24 cellular contexts compared by ENCODE assay signal in the genomic region with DNA sequence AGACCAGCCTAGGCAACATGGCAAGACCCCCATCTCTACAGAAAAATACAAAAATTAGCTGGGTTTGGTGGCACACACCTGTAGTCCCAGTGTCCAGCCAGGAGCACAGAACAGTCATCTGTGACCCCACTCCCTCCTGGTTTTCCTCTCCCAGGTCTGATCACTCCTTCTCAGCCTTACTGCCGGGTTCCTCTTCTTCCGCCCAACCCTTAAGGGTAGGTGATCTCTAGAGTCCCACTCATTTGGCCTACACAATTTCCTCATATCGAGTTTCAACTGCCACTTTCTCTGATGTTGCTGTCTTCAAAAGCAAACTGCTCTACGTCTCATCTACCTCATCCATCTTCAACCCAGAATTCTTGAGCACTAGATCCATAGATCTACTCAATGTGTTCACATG. TPM values are rescaled to one million over a fixed set of nuclear protein-coding genes. Genes with fewer than 3 reads are reported as not detected.
DNase-seq lines count a peak whose midpoint lies in the region; ATAC-seq and TF ChIP-seq lines count a peak whose summit lies in the region.
"Had no signal": no experiment of that assay in that cellular context is flagged by ENCODE, and none has a peak within 500 bp of the region (broad histone marks: within the 10 kb centered on the region; RNA-seq: fewer than 3 reads in every experiment).

No MANE protein-coding gene starts in this region.

- H3K27me3 ChIP-seq in dorsolateral prefrontal cortex, result no peaks in the 10 kb centered on the region
- H3K27me3 ChIP-seq: Peyer's patch had no signal

- no peak for ATAC-seq in GM19328 (IDR thresholded peaks at IDR 0.05; ENCODE audit: unreplicated experiment)
- ATAC-seq: activated naive CD8-positive, alpha-beta T cell treated with anti-CD3 and anti-CD28 coated beads, Interleukin-2, amount 50 U/mL, for 24 hours; GM12878; stimulated activated naive CD8-positive, alpha-beta T cell treated with anti-CD3 and anti-CD28 coated beads, Interleukin-15, Interleukin-2, amounts not matched to agents 100 U/mL and 50 U/mL, for 24 hours had no signal

- H3K4me3 ChIP-seq in dorsolateral prefrontal cortex, result no peak overlapping the region
- H3K4me3 ChIP-seq: GM12878, Peyer's patch had no signal

- peak overlapping the region in 46 of 59 donors; percentile 40 to 95 (median 88) for H3K27ac ChIP-seq in dorsolateral prefrontal cortex
- H3K27ac ChIP-seq: KMS-11 had no signal

- intact Hi-C loops in dorsolateral prefrontal cortex (cut with DNase I), result no loop called here

- TF ChIP-seq CTCF in dorsolateral prefrontal cortex (IDR thresholded peaks at IDR 0.05 in 54 of 56, conservative IDR thresholded peaks at IDR 0.05 in 2 of 56; ENCODE audit: low read depth in 1 of 56, partially characterized antibody in 56 of 56), result no peak
- no peak for TF ChIP-seq CTCF in GM20000 (IDR thresholded peaks at IDR 0.05; ENCODE audit: extremely low read depth, missing control alignments)

- DNase-seq in SKM-1 treated with dmso at 0.1 percent for 144 hours (lab: John Stamatoyannopoulos, UW; ENCODE audit: unreplicated experiment) (peak; percentile 35), SKM-1 (lab: John Stamatoyannopoulos, UW; ENCODE audit: unreplicated experiment) (no peak), NOMO-1 treated with dmso at 0.1 percent for 144 hours (lab: John Stamatoyannopoulos, UW; ENCODE audit: unreplicated experiment) (peak; percentile 59), dorsolateral prefrontal cortex (no peak), superior temporal gyrus (ENCODE audit: extremely low spot score) (peak; percentile 3), GM20000 (ENCODE audit: low spot score) (no peak)
- no peak for DNase-seq in stimulated activated naive CD4-positive, alpha-beta T cell (lab: John Stamatoyannopoulos, UW)
- DNase-seq: activated CD4-positive, alpha-beta T cell treated with anti-CD3 and anti-CD28 coated beads for 1 hour; activated naive CD8-positive, alpha-beta T cell treated with anti-CD3 and anti-CD28 coated beads, Interleukin-2, amount 50 U/mL, for 24 hours; CD4-positive, CD25-positive, alpha-beta regulatory T cell; DMS153; GDM1; hypothalamus; kidney; naive B cell; NCI-H2107; NCI-H69; Peyer's patch; stimulated activated CD4-positive, alpha-beta T cell treated with anti-CD3 and anti-CD28 coated beads, Interleukin-1b, Interleukin-23, amount 100 ng/mL, for 48 hours; stimulated activated naive CD8-positive, alpha-beta T cell treated with anti-CD3 and anti-CD28 coated beads, Interleukin-15, Interleukin-2, amounts not matched to agents 100 U/mL and 50 U/mL, for 24 hours; T-helper 9 cell had no signal

RNA-seq across cellular contexts. Expression of gene MAT2A, which starts 13.4 kb away (rescaled TPM):
- total RNA-seq in dorsolateral prefrontal cortex, result 100 to 1,000 TPM; 193 to 562 (median 276) TPM

RNA-seq across cellular contexts. Expression of gene GGCX, which starts 35.7 kb away (rescaled TPM):
- total RNA-seq in dorsolateral prefrontal cortex, result 10 to 100 TPM; 24.6 to 53.8 (median 36.1) TPM

RNA-seq across cellular contexts. Expression of gene VAMP8, which starts 51.8 kb away (rescaled TPM):
- 10 to 100 TPM in 34 of 120 experiments, 1 to 10 TPM in 86; 2.5 to 33.7 (median 7.4) TPM for total RNA-seq in dorsolateral prefrontal cortex

RNA-seq across cellular contexts. Expression of gene VAMP5, which starts 58.7 kb away (rescaled TPM):
- total RNA-seq in dorsolateral prefrontal cortex, result 10 to 100 TPM; 11.2 to 51.3 (median 21.9) TPM

Comparison
In these comparisons a context has a peak if more than half of its experiments do, and no peak if none do; other contexts are left out.
1. DNase-seq: peak in SKM-1 treated with dmso at 0.1 percent for 144 hours (single experiment), NOMO-1 treated with dmso at 0.1 percent for 144 hours (single experiment) and superior temporal gyrus (single experiment); none in SKM-1 (single experiment), dorsolateral prefrontal cortex (0 of 10), GM20000 (single experiment) and stimulated activated naive CD4-positive, alpha-beta T cell (0 of 6).